Comparison of ENCODE assay signal across 9 cellular contexts in genomic region chr17:6554871-6555330, GRCh38. TPM values are rescaled to one million over a fixed set of nuclear protein-coding genes. Genes with fewer than 3 reads are reported as not detected.
DNase-seq lines count a peak whose midpoint lies in the region; ATAC-seq and TF ChIP-seq lines count a peak whose summit lies in the region.
"Had no signal": no experiment of that assay in that cellular context is flagged by ENCODE, and none has a peak within 500 bp of the region (broad histone marks: within the 10 kb centered on the region; RNA-seq: fewer than 3 reads in every experiment).

No MANE protein-coding gene starts in this region.

- H3K9ac ChIP-seq in BLaER1: no peak overlapping the region

- CTCF ChIA-PET in Panc1 (lab: Charles Lee): no interaction called here

- no peak overlapping the region for H3K27ac ChIP-seq in BLaER1
- no peak overlapping the region for H3K27ac ChIP-seq in Panc1 (ENCODE audit: low read length)
- H3K27ac ChIP-seq in esophagus (ENCODE audit: low read depth in 2 of 2, low read length in 1 of 2): peak overlapping the region; percentile 90 to 96

- H3K4me2 ChIP-seq in BLaER1: peak overlapping the region; percentile 88

- intact Hi-C loops in Panc1 (cut with micrococcal nuclease; ENCODE audit: unreplicated experiment): no loop called here

- no peaks in the 10 kb centered on the region for H3K9me3 ChIP-seq in BLaER1
- H3K9me3 ChIP-seq in Panc1 (ENCODE audit: control insufficient read depth, insufficient read depth, low read depth, low read length): no peaks in the 10 kb centered on the region
- H3K9me3 ChIP-seq in esophagus (ENCODE audit: control insufficient read depth in 2 of 2, insufficient read depth in 1 of 2, low read depth in 1 of 2, low read length in 1 of 2): no peaks in the 10 kb centered on the region

- no peaks in the 10 kb centered on the region for H3K36me3 ChIP-seq in BLaER1
- H3K36me3 ChIP-seq in Panc1 (ENCODE audit: control insufficient read depth, insufficient read depth, low read length): no peaks in the 10 kb centered on the region
- H3K36me3 ChIP-seq in esophagus (ENCODE audit: control insufficient read depth in 2 of 2, insufficient read depth in 2 of 2, low read length in 1 of 2): no peaks in the 10 kb centered on the region

- DNase-seq in Panc1 (ENCODE audit: low read depth, low spot score) (no peak), occipital lobe (lab: John Stamatoyannopoulos, UW) (peak; percentile 50), activated gamma-delta T cell (lab: John Stamatoyannopoulos, UW) (no peak), left lobe of liver (ENCODE audit: low spot score) (no peak), SHP77 treated with DMSO at 0.1 percent for 48 hours (lab: John Stamatoyannopoulos, UW) (no peak), OCI-M2 (lab: John Stamatoyannopoulos, UW; ENCODE audit: unreplicated experiment) (no peak)
- DNase-seq: effector CD4-positive, alpha-beta T cell had no signal

- peaks cover 49% of the 10 kb centered on the region for H4K20me1 ChIP-seq in BLaER1

- peak overlapping the region; percentile 62; the same call in 1 of the 2 replicates for H3K4me3 ChIP-seq in BLaER1
- no peak overlapping the region for H3K4me3 ChIP-seq in Panc1 (ENCODE audit: low read depth in 2 of 2, low read length in 2 of 2)
- peak overlapping the region; percentile 67 to 71 for H3K4me3 ChIP-seq in esophagus (ENCODE audit: low read depth in 1 of 2, low read length in 2 of 2)

- peaks cover 78% of the 10 kb centered on the region for H3K27me3 ChIP-seq in BLaER1
- peaks cover 6% of the 10 kb centered on the region for H3K27me3 ChIP-seq in Panc1 (ENCODE audit: control insufficient read depth, insufficient read depth, low read length)
- H3K27me3 ChIP-seq in esophagus (ENCODE audit: control insufficient read depth in 1 of 2, insufficient read depth in 2 of 2, low read length in 2 of 2): no peaks in the 10 kb centered on the region

- no TSS peak for BruUV-seq in Panc1 (replicated peaks; lab: Mats Ljungman, UMichigan)

- ATAC-seq in Panc1: peak; percentile 23; the same call in 1 of the 2 replicates
- no peak for ATAC-seq in left lobe of liver

- H3K4me1 ChIP-seq in BLaER1 (peaks cover 13% of the 10 kb centered on the region), Panc1 (ENCODE audit: control insufficient read depth, insufficient read depth, low read length) (no peaks in the 10 kb centered on the region; the same call in 1 of the 2 replicates), esophagus (ENCODE audit: control insufficient read depth in 2 of 2, insufficient read depth in 2 of 2, low read length in 1 of 2) (peaks cover 12 to 18% of the 10 kb centered on the region in 2 donors)

- in situ Hi-C loops in Panc1 (cut with HindIII; ENCODE audit: low pct_unique_long_range_greater_than_20kb, low sequenced_read_pairs): no loop called here

- POLR2A ChIA-PET in Panc1 (lab: Charles Lee): no interaction called here

- no peak for TF ChIP-seq CTCF in Panc1 (IDR thresholded peaks at IDR 0.05)

- 14 to 27% methylated on average over 12 of the region's 12 CpGs for WGBS in esophagus, 2 donors

RNA-seq across cellular contexts. Expression of gene PITPNM3, which starts 1.5 kb away (rescaled TPM):
- total RNA-seq in Panc1 (2021; ENCODE audit: unreplicated experiment): 0.44 TPM
- polyA plus RNA-seq in Panc1 (2012; ENCODE audit: insufficient read length): 0.17 TPM
- polyA plus RNA-seq in esophagus: 10 to 100 TPM in 1 of 2 donors, 1 to 10 TPM in 1; 9.5 to 14.4 TPM
- total RNA-seq in occipital lobe: 13.9 TPM
- 1.8 TPM for total RNA-seq in left lobe of liver

Comparison
In these comparisons a context has a peak if more than half of its experiments do, and no peak if none do; other contexts are left out.
1. H3K27ac ChIP-seq: peak in esophagus (2 of 2); none in BLaER1 (single experiment) and Panc1 (single experiment).
2. H3K4me3 ChIP-seq: peak in BLaER1 (single experiment) and esophagus (2 of 2); none in Panc1 (0 of 2).